In the genomic region with DNA sequence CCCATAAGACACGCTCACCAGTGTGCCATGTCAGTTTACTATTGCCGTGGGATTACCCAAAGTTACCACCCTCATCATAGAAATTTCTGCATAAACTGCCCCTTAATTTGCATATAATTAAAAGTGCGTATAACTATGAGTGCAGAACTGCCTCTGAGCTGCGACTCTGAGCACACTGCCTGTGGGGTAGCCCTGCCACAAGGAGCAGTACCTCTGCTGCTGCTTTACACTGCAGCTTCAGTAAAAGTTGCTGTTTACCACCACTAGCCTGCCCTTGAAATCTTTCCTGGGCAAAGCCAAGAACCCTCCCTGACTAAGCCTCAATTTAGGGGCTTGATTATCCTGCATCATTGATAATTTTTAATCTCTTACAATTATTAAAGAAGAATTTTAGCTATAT, we compare ENCODE assay signal across 22 cellular contexts.
"Had no signal": no experiment of that assay in that cellular context is flagged by ENCODE, and none has a peak within 500 bp of the region (broad histone marks: within the 10 kb centered on the region; RNA-seq: fewer than 3 reads in every experiment).

No MANE protein-coding gene starts in this region.

- H3K36me3 Mint-ChIP-seq: activated CD4-positive, alpha-beta memory T cell treated with anti-CD3 and anti-CD28 coated beads for 36 hours; activated naive CD8-positive, alpha-beta T cell treated with anti-CD3 and anti-CD28 coated beads for 36 hours had no signal

- ATAC-seq: activated T-helper 17 cell treated with anti-CD3 and anti-CD28 coated beads, Interleukin-2, amount 50 U/mL, for 72 hours; T-helper 17 cell had no signal

- H3K27me3 Mint-ChIP-seq: activated CD4-positive, alpha-beta memory T cell treated with anti-CD3 and anti-CD28 coated beads for 36 hours; activated CD4-positive, alpha-beta T cell treated with anti-CD3 and anti-CD28 coated beads, Interleukin-2, amount 10 ng/mL, durations not matched to agents 7 days and 5 days; activated naive CD8-positive, alpha-beta T cell treated with anti-CD3 and anti-CD28 coated beads for 36 hours; activated T-helper 17 cell treated with anti-CD3 and anti-CD28 coated beads, Interleukin-2, amount 50 U/mL, for 72 hours; T-helper 17 cell had no signal

- H3K27me3 ChIP-seq: brain microvascular endothelial cell, cardiac muscle cell, MG63 had no signal

- H3K9me3 Mint-ChIP-seq: activated CD4-positive, alpha-beta T cell treated with anti-CD3 and anti-CD28 coated beads, Interleukin-2, amount 10 ng/mL, durations not matched to agents 7 days and 5 days; activated naive CD4-positive, alpha-beta T cell treated with anti-CD3 and anti-CD28 coated beads for 36 hours had no signal

- H3K9me3 ChIP-seq: MG63 had no signal

- H3K4me3 Mint-ChIP-seq: activated CD4-positive, alpha-beta memory T cell treated with anti-CD3 and anti-CD28 coated beads for 36 hours; activated CD4-positive, alpha-beta T cell treated with anti-CD3 and anti-CD28 coated beads, Interleukin-2, amount 10 ng/mL, durations not matched to agents 7 days and 5 days; activated naive CD4-positive, alpha-beta T cell treated with anti-CD3 and anti-CD28 coated beads for 36 hours; activated naive CD8-positive, alpha-beta T cell treated with anti-CD3 and anti-CD28 coated beads for 36 hours; activated T-helper 17 cell treated with anti-CD3 and anti-CD28 coated beads, Interleukin-2, amount 50 U/mL, for 72 hours; T-helper 17 cell had no signal

- H3K4me3 ChIP-seq: cardiac muscle cell had no signal

- H3K27ac ChIP-seq: brain microvascular endothelial cell, cardiac muscle cell had no signal

- H3K27ac Mint-ChIP-seq: activated CD4-positive, alpha-beta memory T cell treated with anti-CD3 and anti-CD28 coated beads for 36 hours; activated CD4-positive, alpha-beta T cell treated with anti-CD3 and anti-CD28 coated beads, Interleukin-2, amount 10 ng/mL, durations not matched to agents 7 days and 5 days; activated naive CD4-positive, alpha-beta T cell treated with anti-CD3 and anti-CD28 coated beads for 36 hours; activated naive CD8-positive, alpha-beta T cell treated with anti-CD3 and anti-CD28 coated beads for 36 hours; activated T-helper 17 cell treated with anti-CD3 and anti-CD28 coated beads, Interleukin-2, amount 50 U/mL, for 72 hours; T-helper 17 cell had no signal

- H3K4me1 Mint-ChIP-seq: activated naive CD8-positive, alpha-beta T cell treated with anti-CD3 and anti-CD28 coated beads for 36 hours; activated T-helper 17 cell treated with anti-CD3 and anti-CD28 coated beads, Interleukin-2, amount 50 U/mL, for 72 hours; T-helper 17 cell had no signal

- DNase-seq: activated CD4-positive, alpha-beta memory T cell treated with anti-CD3 and anti-CD28 coated beads for 36 hours; activated CD4-positive, alpha-beta T cell treated with anti-CD3 and anti-CD28 coated beads, Interleukin-2, amount 10 ng/mL, durations not matched to agents 7 days and 5 days; activated CD4-positive, CD25-positive, alpha-beta regulatory T cell; activated CD8-positive, alpha-beta memory T cell treated with anti-CD3 and anti-CD28 coated beads for 24 hours; activated gamma-delta T cell; activated naive CD4-positive, alpha-beta T cell treated with anti-CD3 and anti-CD28 coated beads for 36 hours; activated naive CD8-positive, alpha-beta T cell treated with anti-CD3 and anti-CD28 coated beads for 36 hours; activated T-cell treated with anti-CD3 and anti-CD28 coated beads, Interleukin-2, amount 50 U/mL, for 48 hours; brain microvascular endothelial cell; MV-4-11; NCI-H1092 treated with DMSO at 0.1 percent for 48 hours; NCI-H1417 treated with DMSO at 0.1 percent for 48 hours; NCI-H1694 treated with DMSO at 0.1 percent for 48 hours; NCI-H2029 treated with DMSO at 0.1 percent for 48 hours; NCI-H510A treated with DMSO at 0.1 percent for 48 hours; NCI-H748 treated with DMSO at 0.1 percent for 48 hours; SIG-M5; T-helper 17 cell; T1000 had no signal

- H3K36me3 ChIP-seq: brain microvascular endothelial cell, cardiac muscle cell, MG63 had no signal
